In the genomic region with DNA sequence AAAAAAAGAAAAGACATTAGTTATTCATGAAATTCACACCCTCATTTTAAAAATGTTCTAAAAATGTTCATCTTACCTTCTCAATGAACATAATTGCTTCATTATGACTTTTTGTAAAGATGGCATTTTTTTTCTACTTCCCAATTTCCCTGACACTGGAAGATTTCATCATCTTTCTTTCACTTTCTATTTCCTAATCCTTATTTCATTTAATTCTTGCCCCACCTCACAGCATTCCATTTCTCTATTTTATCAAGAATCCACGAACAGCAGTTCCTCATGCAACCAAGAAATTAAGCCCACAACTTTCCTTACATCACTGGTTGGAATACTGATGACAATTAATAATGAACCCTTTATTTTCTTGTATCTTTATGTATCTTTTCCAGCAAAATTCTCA, we compare ENCODE assay signal across 10 cellular contexts. TPM values are rescaled to one million over a fixed set of nuclear protein-coding genes. Genes with fewer than 3 reads are reported as not detected.
DNase-seq lines count a peak whose midpoint lies in the region; ATAC-seq and TF ChIP-seq lines count a peak whose summit lies in the region.
"Had no signal": no experiment of that assay in that cellular context is flagged by ENCODE, and none has a peak within 500 bp of the region (broad histone marks: within the 10 kb centered on the region; RNA-seq: fewer than 3 reads in every experiment).

No MANE protein-coding gene starts in this region.

- H3K9me3 Mint-ChIP-seq in activated naive CD8-positive, alpha-beta T cell treated with anti-CD3 and anti-CD28 coated beads, Interleukin-2, amount 10 ng/mL, durations not matched to agents 7 days and 5 days, result no peaks in the 10 kb centered on the region

- H3K4me1 ChIP-seq in A673 (ENCODE audit: insufficient read depth, low read length, poor library complexity, severe bottlenecking) (peaks cover 26% of the 10 kb centered on the region), lower lobe of right lung (peaks cover 50% of the 10 kb centered on the region)

- POLR2A ChIA-PET in A673 (lab: Charles Lee; ENCODE audit: low non-redundant PET), result interaction anchor here (0.5 kb wide), 1 partner anchor 110 kb away, joined by 3 read pairs; no protein-coding TSS in a partner anchor
- POLR2A ChIA-PET in activated naive CD8-positive, alpha-beta T cell treated with anti-CD3 and anti-CD28 coated beads, Interleukin-2, amount 10 ng/mL, durations not matched to agents 7 days and 5 days (lab: Charles Lee), result no interaction called here

- H3K36me3 Mint-ChIP-seq in activated naive CD8-positive, alpha-beta T cell treated with anti-CD3 and anti-CD28 coated beads, Interleukin-2, amount 10 ng/mL, durations not matched to agents 7 days and 5 days, result peaks cover 13% of the 10 kb centered on the region

- intact Hi-C loops in A673 (cut with micrococcal nuclease; ENCODE audit: unreplicated experiment), result loop anchor here (5.0 kb wide), 1 partner anchor 100 kb away; no protein-coding TSS in a partner anchor
- intact Hi-C loops in lower lobe of right lung (cut with DNase I), result no loop called here
- intact Hi-C loops in sciatic nerve (cut with DNase I), result loop anchor here (10.0 kb wide), 1 partner anchor 52 kb away; a partner anchor contains a TSS

- no TSS peak for BruUV-seq in A673 (replicated peaks; lab: Mats Ljungman, UMichigan)

- peaks cover 42% of the 10 kb centered on the region for H3K4me1 Mint-ChIP-seq in activated naive CD8-positive, alpha-beta T cell treated with anti-CD3 and anti-CD28 coated beads, Interleukin-2, amount 10 ng/mL, durations not matched to agents 7 days and 5 days

- H3K27me3 ChIP-seq in A673 (replicated peaks; ENCODE audit: insufficient read depth, low read depth, low read length, poor library complexity), result no peaks in the 10 kb centered on the region
- H3K27me3 ChIP-seq in lower lobe of right lung (ENCODE audit: low read depth), result no peaks in the 10 kb centered on the region

- peak overlapping the region; percentile 90 for H3K4me3 Mint-ChIP-seq in activated naive CD8-positive, alpha-beta T cell treated with anti-CD3 and anti-CD28 coated beads, Interleukin-2, amount 10 ng/mL, durations not matched to agents 7 days and 5 days

- H3K9me3 ChIP-seq in A673 (ENCODE audit: low read depth, low read length, poor library complexity, severe bottlenecking) (no peaks in the 10 kb centered on the region), lower lobe of right lung (no peaks in the 10 kb centered on the region)

- no peak for TF ChIP-seq CTCF in A673 (conservative IDR thresholded peaks at IDR 0.05; ENCODE audit: low read depth, low read length)
- TF ChIP-seq CTCF in lower lobe of right lung (IDR thresholded peaks at IDR 0.05), result no peak

- no peak for DNase-seq in A673 (ENCODE audit: low spot score)
- DNase-seq in HCEC 1CT, result peak; percentile 26
- DNase-seq in activated naive CD8-positive, alpha-beta T cell treated with anti-CD3 and anti-CD28 coated beads, Interleukin-2, amount 10 ng/mL, durations not matched to agents 7 days and 5 days, result no peak
- no peak for DNase-seq in lower lobe of right lung
- DNase-seq in NCI-H1105 treated with DMSO at 0.1 percent for 48 hours (lab: John Stamatoyannopoulos, UW), result no peak
- DNase-seq in NCI-H2227 treated with DMSO at 0.1 percent for 48 hours (lab: John Stamatoyannopoulos, UW), result no peak
- DNase-seq in sciatic nerve (ENCODE audit: low spot score), result no peak
- no peak for DNase-seq in GDM1 (lab: John Stamatoyannopoulos, UW)
- DNase-seq: DMS79 treated with DMSO at 0.1 percent for 48 hours had no signal

- no peaks in the 10 kb centered on the region for H3K27me3 Mint-ChIP-seq in activated naive CD8-positive, alpha-beta T cell treated with anti-CD3 and anti-CD28 coated beads, Interleukin-2, amount 10 ng/mL, durations not matched to agents 7 days and 5 days

- CTCF ChIA-PET in A673 (lab: Charles Lee), result no interaction called here

- ATAC-seq in activated naive CD8-positive, alpha-beta T cell treated with anti-CD3 and anti-CD28 coated beads, Interleukin-2, amount 10 ng/mL, durations not matched to agents 7 days and 5 days (ENCODE audit: low read depth), result no peak
- no peak for ATAC-seq in lower lobe of right lung
- ATAC-seq in sciatic nerve, result no peak

- peak overlapping the region; percentile 93 for H3K27ac Mint-ChIP-seq in activated naive CD8-positive, alpha-beta T cell treated with anti-CD3 and anti-CD28 coated beads, Interleukin-2, amount 10 ng/mL, durations not matched to agents 7 days and 5 days

- H3K36me3 ChIP-seq in A673 (ENCODE audit: insufficient read depth, low read length, poor library complexity, severe bottlenecking) (peaks cover 49% of the 10 kb centered on the region), lower lobe of right lung (peaks cover 48% of the 10 kb centered on the region)

- H3K27ac ChIP-seq in A673 (ENCODE audit: low read depth, low read length, poor library complexity, severe bottlenecking) (peak overlapping the region; percentile 89), lower lobe of right lung (peak overlapping the region; percentile 5)

- H3K4me3 ChIP-seq in A673 (ENCODE audit: low read depth, low read length, poor library complexity, severe bottlenecking) (peak overlapping the region; percentile 93), lower lobe of right lung (peak overlapping the region; percentile 91)

RNA-seq across cellular contexts. Expression of a gene that starts 1.9 kb away (rescaled TPM):
- total RNA-seq in A673 (2021) (65.2 and 78.9 TPM in 2 replicates), lower lobe of right lung (38.2 TPM), sciatic nerve (37.4 TPM)
- total RNA-seq in activated naive CD8-positive, alpha-beta T cell treated with anti-CD3 and anti-CD28 coated beads, Interleukin-2, amount 10 ng/mL, durations not matched to agents 7 days and 5 days, result 10 to 100 TPM; 52.9 to 54.1 TPM

RNA-seq across cellular contexts. Expression of a gene that starts 46.7 kb away (rescaled TPM):
- total RNA-seq in A673 (2021) (not detected in 2 replicates), lower lobe of right lung (not detected), sciatic nerve (not detected)
- not detected for total RNA-seq in activated naive CD8-positive, alpha-beta T cell treated with anti-CD3 and anti-CD28 coated beads, Interleukin-2, amount 10 ng/mL, durations not matched to agents 7 days and 5 days
- total RNA-seq: HT1080 had no signal

RNA-seq across cellular contexts. Expression of a gene that starts 51.4 kb away (rescaled TPM):
- total RNA-seq in A673 (2021) (40.7 and 43.2 TPM in 2 replicates), lower lobe of right lung (37.7 TPM), sciatic nerve (45.5 TPM)
- 10 to 100 TPM; 41.6 to 41.8 TPM for total RNA-seq in activated naive CD8-positive, alpha-beta T cell treated with anti-CD3 and anti-CD28 coated beads, Interleukin-2, amount 10 ng/mL, durations not matched to agents 7 days and 5 days
